ENCODE assay signal across 8 cellular contexts in genomic region chr16:46972429-46972970, GRCh38. TPM values are rescaled to one million over a fixed set of nuclear protein-coding genes. Genes with fewer than 3 reads are reported as not detected.
DNase-seq lines count a peak whose midpoint lies in the region; ATAC-seq and TF ChIP-seq lines count a peak whose summit lies in the region.

No MANE protein-coding gene starts in this region.

- no peak for DNase-seq in activated T-cell treated with anti-CD3 and anti-CD28 coated beads, Interleukin-2, amount 50 U/mL, for 24 hours
- no peak for DNase-seq in activated T-cell treated with anti-CD3 and anti-CD28 coated beads, Interleukin-2, amount 50 U/mL, for 48 hours
- DNase-seq in HuH-7 (ENCODE audit: low spot score) (peak; percentile 46), T-cell (peak in 8 of 34 experiments; percentile 2 to 38 (median 5)), esophagus squamous epithelium (lab: John Stamatoyannopoulos, UW) (no peak), neural crest cell (ENCODE audit: low read depth, low spot score) (no peak), inferior parietal cortex (ENCODE audit: extremely low spot score) (no peak)

- peak overlapping the region; percentile 95 for H3K4me3 Mint-ChIP-seq in activated T-cell treated with anti-CD3 and anti-CD28 coated beads, Interleukin-2, amount 50 U/mL, for 24 hours
- H3K4me3 Mint-ChIP-seq in T-cell (peak overlapping the region; percentile 91 to 98 (median 95)), neural crest cell (peak overlapping the region; percentile 92)

- POLR2A ChIA-PET in T-cell (lab: Charles Lee): interaction anchor here (0.9 to 1.2 kb wide), 3 partner anchors 9 to 15 kb away, joined by 3 to 4 read pairs (median 3); no protein-coding TSS in a partner anchor

- H3K27me3 ChIP-seq in esophagus squamous epithelium: no peaks in the 10 kb centered on the region

- no peaks in the 10 kb centered on the region for H3K9me3 Mint-ChIP-seq in activated T-cell treated with anti-CD3 and anti-CD28 coated beads, Interleukin-2, amount 50 U/mL, for 24 hours
- no peaks in the 10 kb centered on the region for H3K9me3 Mint-ChIP-seq in T-cell
- no peaks in the 10 kb centered on the region for H3K9me3 Mint-ChIP-seq in neural crest cell

- H3K27ac Mint-ChIP-seq in activated T-cell treated with anti-CD3 and anti-CD28 coated beads, Interleukin-2, amount 50 U/mL, for 24 hours: peak overlapping the region; percentile 96
- peak overlapping the region; percentile 97 to 99 for H3K27ac Mint-ChIP-seq in T-cell
- peak overlapping the region; percentile 46 for H3K27ac Mint-ChIP-seq in neural crest cell (ENCODE audit: unreplicated experiment)

- H3K4me3 ChIP-seq in esophagus squamous epithelium: peak overlapping the region; percentile 81 to 98 (median 92)

- no peak for TF ChIP-seq POLR2A in esophagus squamous epithelium (IDR thresholded peaks at IDR 0.05)

- CTCF ChIA-PET in T-cell (lab: Charles Lee): interaction anchor here (0.6 to 1.3 kb wide), 2 partner anchors 21 to 66 kb away, joined by 3 to 4 read pairs; no protein-coding TSS in a partner anchor

- 3 to 4% methylated on average over 11 to 13 of the region's 20 CpGs for WGBS in esophagus squamous epithelium, 2 donors

- peaks cover 3 to 48% (median 32%) of the 10 kb centered on the region in 3 donors for H3K4me1 ChIP-seq in esophagus squamous epithelium

- peak overlapping the region; percentile 97 to 99 (median 98) for H3K27ac ChIP-seq in esophagus squamous epithelium

- H3K27me3 Mint-ChIP-seq in activated T-cell treated with anti-CD3 and anti-CD28 coated beads, Interleukin-2, amount 50 U/mL, for 24 hours: no peaks in the 10 kb centered on the region
- H3K27me3 Mint-ChIP-seq in T-cell (no peaks in the 10 kb centered on the region), neural crest cell (ENCODE audit: low read depth) (no peaks in the 10 kb centered on the region)

- H3K9me3 ChIP-seq in esophagus squamous epithelium: no peaks in the 10 kb centered on the region

- intact Hi-C loops in esophagus squamous epithelium (cut with DNase I): no loop called here

- ATAC-seq in T-cell (replicated peaks in 1 of 4): peak in 3 of 4 experiments; percentile 6 to 28 (median 25)
- ATAC-seq in HG02973 (IDR thresholded peaks at IDR 0.05; ENCODE audit: unreplicated experiment): no peak

- H3K4me1 Mint-ChIP-seq in activated T-cell treated with anti-CD3 and anti-CD28 coated beads, Interleukin-2, amount 50 U/mL, for 24 hours (ENCODE audit: low read depth): peaks cover 72% of the 10 kb centered on the region
- H3K4me1 Mint-ChIP-seq in T-cell (peaks cover 54 to 70% (median 70%) of the 10 kb centered on the region in 3 donors), neural crest cell (peaks cover 45% of the 10 kb centered on the region)

- H3K36me3 ChIP-seq in esophagus squamous epithelium: peaks cover 0 to 44% (median 16%) of the 10 kb centered on the region in 3 donors

- TF ChIP-seq CTCF in esophagus squamous epithelium (IDR thresholded peaks at IDR 0.05) (no peak), neural crest cell (conservative IDR thresholded peaks at IDR 0.05) (no peak)

- peaks cover 60% of the 10 kb centered on the region for H3K36me3 Mint-ChIP-seq in activated T-cell treated with anti-CD3 and anti-CD28 coated beads, Interleukin-2, amount 50 U/mL, for 24 hours (ENCODE audit: low read depth)
- H3K36me3 Mint-ChIP-seq in T-cell (peaks cover 29% of the 10 kb centered on the region), neural crest cell (ENCODE audit: low read depth) (peaks cover 4% of the 10 kb centered on the region)

RNA-seq across cellular contexts. Expression of gene DNAJA2, which starts 1.0 kb away (rescaled TPM):
- total RNA-seq in T-cell: 10 to 100 TPM; 60.4 to 75.3 (median 67.4) TPM
- total RNA-seq in esophagus squamous epithelium: 10 to 100 TPM; 39.0 to 69.7 (median 58.2) TPM
- total RNA-seq in neural crest cell: 65.3 and 67.2 TPM in 2 replicates

Comparison
In these comparisons a context has a peak if more than half of its experiments do, and no peak if none do; other contexts are left out.
1. H3K27ac Mint-ChIP-seq: peak in every context shown above with its lines; median percentile 98 in T-cell; 96 in activated T-cell treated with anti-CD3 and anti-CD28 coated beads, Interleukin-2, amount 50 U/mL, for 24 hours; 46 in neural crest cell.